In genomic region chr1:182368369-182368768, GRCh38 we compare ENCODE assay signal across 22 cellular contexts. TPM values are rescaled to one million over a fixed set of nuclear protein-coding genes. Genes with fewer than 3 reads are reported as not detected.
DNase-seq lines count a peak whose midpoint lies in the region; ATAC-seq, FAIRE-seq and TF ChIP-seq lines count a peak whose summit lies in the region.
"Had no signal": no experiment of that assay in that cellular context is flagged by ENCODE, and none has a peak within 500 bp of the region (broad histone marks: within the 10 kb centered on the region; RNA-seq: fewer than 3 reads in every experiment).

No MANE protein-coding gene starts in this region.

- no TSS peak for BruUV-seq in GM12878 (replicated peaks; lab: Mats Ljungman, UMichigan)

- H4K20me1 ChIP-seq in GM12878 (ENCODE audit: control insufficient read depth, insufficient read depth) (no peaks in the 10 kb centered on the region), Karpas-422 (ENCODE audit: insufficient read depth, low read depth, low read length) (no peaks in the 10 kb centered on the region)

- no peaks in the 10 kb centered on the region for H3K9me2 ChIP-seq in Karpas-422 (replicated peaks; ENCODE audit: insufficient read depth, low read length)

- H3K4me1 ChIP-seq in HEK293 (ENCODE audit: control insufficient read depth, insufficient read depth, low read length) (no peaks in the 10 kb centered on the region), GM12878 (ENCODE audit: control insufficient read depth, insufficient read depth, low read length) (no peaks in the 10 kb centered on the region), Karpas-422 (ENCODE audit: low read length) (no peaks in the 10 kb centered on the region)

- TF ChIP-seq EP300 in GM12878 (IDR thresholded peaks at IDR 0.05; ENCODE audit: borderline replicate concordance in 1 of 2, control insufficient read depth in 1 of 2, low read depth in 2 of 2, low read length in 2 of 2): no peak

- H3K9me3 ChIP-seq in HEK293 (ENCODE audit: control insufficient read depth, insufficient read depth, low read depth, low read length) (no peaks in the 10 kb centered on the region), GM12878 (replicated peaks; ENCODE audit: control insufficient read depth, insufficient read depth, low read length) (no peaks in the 10 kb centered on the region), Karpas-422 (ENCODE audit: low read length) (no peaks in the 10 kb centered on the region)

- TF ChIP-seq RAD21 in GM12878 (IDR thresholded peaks at IDR 0.05; ENCODE audit: insufficient read depth, low read depth, low read length): no peak

- H3K27me3 ChIP-seq in GM12878 (replicated peaks in 1 of 2; ENCODE audit: control insufficient read depth in 2 of 2, insufficient read depth in 2 of 2, low read length in 1 of 2) (peaks cover 0 to 2% of the 10 kb centered on the region in 2 experiments; a peak in 2 of 4 replicates), Karpas-422 (ENCODE audit: low read length) (0 out of 2 replicates have a peak, but pooled peaks cover 2% of the 10 kb centered on the region)

- H3K9me3 Mint-ChIP-seq in stimulated activated naive B cell treated with anti-CD40 and anti-IgM and Interleukin-4, amounts not matched to agents 10 μg/mL and 1 μg/mL and 100 μg/mL, for 72 hours: no peaks in the 10 kb centered on the region

- H3K4me3 Mint-ChIP-seq in stimulated activated naive B cell treated with anti-CD40 and anti-IgM and Interleukin-4, amounts not matched to agents 10 μg/mL and 1 μg/mL and 100 μg/mL, for 72 hours: no peak overlapping the region

- H3K27ac Mint-ChIP-seq in stimulated activated naive B cell treated with anti-CD40 and anti-IgM and Interleukin-4, amounts not matched to agents 10 μg/mL and 1 μg/mL and 100 μg/mL, for 72 hours: peak overlapping the region; percentile 10

- H3K4me2 ChIP-seq in GM12878 (ENCODE audit: control insufficient read depth, insufficient read depth) (peak overlapping the region; percentile 44; the same call in 1 of the 2 replicates), Karpas-422 (ENCODE audit: low read depth, low read length, poor library complexity, severe bottlenecking) (no peak overlapping the region)
- H3K4me2 ChIP-seq: KMS-11 had no signal

- H3K27me3 Mint-ChIP-seq in stimulated activated naive B cell treated with anti-CD40 and anti-IgM and Interleukin-4, amounts not matched to agents 10 μg/mL and 1 μg/mL and 100 μg/mL, for 72 hours: peaks cover 0 to 13% of the 10 kb centered on the region in 2 donors

- 2% methylated on average over 4 of the region's 4 CpGs for WGBS in GM12878 (ENCODE audit: insufficient coverage, insufficient replicate concordance, low lambda C conversion rate, missing lambda C conversion rate)

- H3K79me2 ChIP-seq in GM12878 (ENCODE audit: control insufficient read depth, insufficient read depth, low read length) (no peaks in the 10 kb centered on the region), Karpas-422 (ENCODE audit: low read length) (no peaks in the 10 kb centered on the region)

- TF ChIP-seq CTCF in HEK293 (tag by site-specific recombination; IDR thresholded peaks at IDR 0.05): no peak
- no peak for TF ChIP-seq CTCF in GM12878 (IDR thresholded peaks at IDR 0.05 in 2 of 3, conservative IDR thresholded peaks at IDR 0.05 in 1 of 3; ENCODE audit: control insufficient read depth in 2 of 3, extremely low read depth in 1 of 3, insufficient read depth in 1 of 3, low read depth in 3 of 3, low read length in 3 of 3)

- H2AFZ ChIP-seq in GM12878 (ENCODE audit: control insufficient read depth, low read depth, low read length) (no peak overlapping the region), Karpas-422 (ENCODE audit: low read length) (no peak overlapping the region)

- intact Hi-C loops in GM12878 (cut with micrococcal nuclease; ENCODE audit: unreplicated experiment): no loop called here

- DNase-seq in GM18507 (ENCODE audit: extremely low spot score, insufficient read length, low read depth): no peak
- DNase-seq in GM12878 (ENCODE audit: low read depth, low spot score): no peak
- no peak for DNase-seq in stimulated activated naive B cell treated with anti-CD40 and anti-IgM and Interleukin-4, amounts not matched to agents 10 μg/mL and 1 μg/mL and 100 μg/mL, for 72 hours
- DNase-seq in Karpas-422: no peak
- no peak for DNase-seq in central memory CD4-positive, alpha-beta T cell
- no peak for DNase-seq in erythroblast (lab: John Stamatoyannopoulos, UW)
- DNase-seq: ACHN, C1 segment of cervical spinal cord, NCI-H1092, NCI-H146, NCI-H2029 treated with DMSO at 0.1 percent for 48 hours, NCI-H2171, NCI-H69 had no signal

- SMC1A ChIA-PET in GM12878 (lab: Charles Lee; ENCODE audit: uncharacterized antibody, unreplicated experiment): interaction anchor here (1.1 to 1.3 kb wide), 2 partner anchors 9 to 14 kb away, joined by 3 read pairs; no protein-coding TSS in a partner anchor

- no peaks in the 10 kb centered on the region for H3K4me1 Mint-ChIP-seq in stimulated activated naive B cell treated with anti-CD40 and anti-IgM and Interleukin-4, amounts not matched to agents 10 μg/mL and 1 μg/mL and 100 μg/mL, for 72 hours

- peak; percentile 34 for ATAC-seq in GM12878
- ATAC-seq in stimulated activated naive B cell treated with anti-CD40 and anti-IgM and Interleukin-4, amounts not matched to agents 10 μg/mL and 1 μg/mL and 100 μg/mL, for 72 hours (replicated peaks): no peak

- H3K36me3 ChIP-seq in HEK293 (ENCODE audit: control insufficient read depth in 2 of 2, insufficient read depth in 1 of 2, low read length in 2 of 2): no peaks in the 10 kb centered on the region
- no peaks in the 10 kb centered on the region for H3K36me3 ChIP-seq in GM12878 (ENCODE audit: control insufficient read depth in 2 of 2, insufficient read depth in 2 of 2, low read length in 1 of 2)
- H3K36me3 ChIP-seq in Karpas-422 (ENCODE audit: insufficient read depth, low read length): no peaks in the 10 kb centered on the region

- TF ChIP-seq POLR2A in GM12878 (IDR thresholded peaks at IDR 0.05; ENCODE audit: low read depth, low read length) (no peak), erythroblast (IDR thresholded peaks at IDR 0.05; ENCODE audit: low read length) (no peak)

- POLR2A ChIA-PET in HEK293 (lab: Yijun Ruan, JAX): no interaction called here
- POLR2A ChIA-PET in GM12878 (lab: Charles Lee): no interaction called here

- no peak overlapping the region for H3K9ac ChIP-seq in GM12878 (ENCODE audit: control insufficient read depth, insufficient read depth, low read length)
- H3K9ac ChIP-seq in Karpas-422 (ENCODE audit: low read length): no peak overlapping the region
- H3K9ac ChIP-seq: KMS-11 had no signal

- FAIRE-seq in GM18507 (lab: Jason Lieb, UNC) (peak; percentile 5), GM12878 (lab: Jason Lieb, UNC) (no peak)
- FAIRE-seq: D721Med, RCC 7860 had no signal

- H3K36me3 Mint-ChIP-seq in stimulated activated naive B cell treated with anti-CD40 and anti-IgM and Interleukin-4, amounts not matched to agents 10 μg/mL and 1 μg/mL and 100 μg/mL, for 72 hours: no peaks in the 10 kb centered on the region

- CTCF ChIA-PET in HEK293 (lab: Yijun Ruan, JAX): interaction anchor here (0.6 kb wide), 1 partner anchor 1210 kb away, joined by 4 read pairs; no protein-coding TSS in a partner anchor
- CTCF ChIA-PET in GM12878 (lab: Yijun Ruan, JAX): interaction anchor here (0.9 kb wide), 1 partner anchor 286 kb away, joined by 3 read pairs; no protein-coding TSS in a partner anchor

- H3K27ac ChIP-seq in HEK293 (ENCODE audit: extremely low read depth, low read depth, low read length) (no peak overlapping the region), GM12878 (ENCODE audit: control insufficient read depth, insufficient read depth) (no peak overlapping the region), Karpas-422 (ENCODE audit: low read length) (no peak overlapping the region)
- H3K27ac ChIP-seq: KMS-11 had no signal

- in situ Hi-C loops in GM12878 (cut with MboI): no loop called here

- RAD21 ChIA-PET in GM12878 (lab: Charles Lee; ENCODE audit: unreplicated experiment): interaction anchor here (1.3 kb wide), 1 partner anchor 27 kb away, joined by 3 read pairs; no protein-coding TSS in a partner anchor

- no peak overlapping the region for H3K4me3 ChIP-seq in HEK293 (ENCODE audit: low read depth, low read length)
- H3K4me3 ChIP-seq in GM12878: no peak overlapping the region
- no peak overlapping the region for H3K4me3 ChIP-seq in Karpas-422 (ENCODE audit: low read length)

RNA-seq across cellular contexts. Expression of gene GLUL, which starts 23.2 kb away (rescaled TPM):
- 44.9 and 45.1 TPM in 2 replicates for total RNA-seq in GM12878 (2013; cell fraction: nucleolus; rRNA removed)
- 174 and 183 TPM in 2 replicates for total RNA-seq in GM12878 (2014; rRNA removed)
- 141 TPM in 2 replicates for total RNA-seq in GM12878 (2014; rRNA removed; fragmentation: Illumina TruSeq; extraction: Trizol)
- 172 and 191 TPM in 2 replicates for total RNA-seq in GM12878 (2021)
- polyA plus RNA-seq in GM12878 (2011; ENCODE audit: low read depth): 42.0 TPM
- 1.0 and 2.3 TPM in 2 replicates for polyA plus RNA-seq in GM12878 (2011; rRNA removed)
- 1.6 and 2.8 TPM in 2 replicates for polyA plus RNA-seq in GM12878 (2011; cell fraction: cytosol; rRNA removed)
- polyA plus RNA-seq in GM12878 (2011; cell fraction: nucleus; rRNA removed): 2.7 and 3.3 TPM in 2 replicates
- polyA plus RNA-seq in GM12878 (2012): 79.1 and 86.0 TPM in 2 replicates
- polyA plus RNA-seq in GM12878 (2014; fragmentation: Illumina TruSeq; extraction: Trizol): 192 and 194 TPM in 2 replicates
- 100 to 1,000 TPM; 166 to 392 TPM for polyA plus RNA-seq in GM12878 (2014; fragmentation: Nextera tagmentation; extraction: Ambion mirVana)
- polyA plus RNA-seq in GM12878 (2014; rRNA removed): 155 and 160 TPM in 2 replicates
- 100 to 1,000 TPM; 162 TPM for polyA plus RNA-seq in GM12878 (2016; fragmentation: Nextera tagmentation; extraction: Ambion mirVana)
- polyA minus RNA-seq in GM12878 (2011; rRNA and poly(A)+ RNA removed): 1.2 and 4.8 TPM in 2 replicates
- polyA minus RNA-seq in GM12878 (2011; cell fraction: cytosol; rRNA and poly(A)+ RNA removed): 1.8 and 2.4 TPM in 2 replicates
- 0.73 and 0.96 TPM in 2 replicates for polyA minus RNA-seq in GM12878 (2011; cell fraction: nucleus; rRNA and poly(A)+ RNA removed)
- not detected in 2 replicates for total RNA-seq in Karpas-422 (2014; rRNA removed; shearing (Covaris generic); ENCODE audit: low replicate concordance)
- total RNA-seq: OCI-LY7 had no signal

RNA-seq across cellular contexts. Expression of gene TEDDM1, which starts 32.1 kb away (rescaled TPM):
- total RNA-seq in GM12878 (2013; cell fraction: nucleolus; rRNA removed): not detected in 2 replicates
- total RNA-seq in GM12878 (2014; rRNA removed) (0.11 TPM in 1 of 2 replicates, not detected in the other), GM12878 (2014; rRNA removed; fragmentation: Illumina TruSeq; extraction: Trizol) (not detected in 2 replicates), GM12878 (2021) (not detected in 2 replicates)
- polyA plus RNA-seq in GM12878 (2011; ENCODE audit: low read depth): not detected
- polyA plus RNA-seq in GM12878 (2011; rRNA removed) (not detected in 2 replicates), GM12878 (2014; fragmentation: Illumina TruSeq; extraction: Trizol) (not detected in 2 replicates), GM12878 (2014; fragmentation: Nextera tagmentation; extraction: Ambion mirVana) (not detected), GM12878 (2014; rRNA removed) (not detected in 2 replicates), GM12878 (2016; fragmentation: Nextera tagmentation; extraction: Ambion mirVana) (under 1 TPM in 1 of 2 experiments, not detected in 1; 0.11 TPM)
- polyA plus RNA-seq in GM12878 (2011; cell fraction: cytosol; rRNA removed): not detected in 2 replicates
- polyA plus RNA-seq in GM12878 (2011; cell fraction: nucleus; rRNA removed): not detected in 2 replicates
- 0.05 and 0.10 TPM in 2 replicates for polyA plus RNA-seq in GM12878 (2012)
- not detected in 2 replicates for polyA minus RNA-seq in GM12878 (2011; rRNA and poly(A)+ RNA removed)
- not detected in 2 replicates for polyA minus RNA-seq in GM12878 (2011; cell fraction: cytosol; rRNA and poly(A)+ RNA removed)
- not detected in 2 replicates for polyA minus RNA-seq in GM12878 (2011; cell fraction: nucleus; rRNA and poly(A)+ RNA removed)
- total RNA-seq in Karpas-422 (2014; rRNA removed; shearing (Covaris generic); ENCODE audit: low replicate concordance): not detected in 2 replicates
- total RNA-seq: H4, HT-29, M059J, OCI-LY7, Right ventricle myocardium inferior had no signal

Comparison
In these comparisons a context has a peak if more than half of its experiments do, and no peak if none do; other contexts are left out.
1. RNA of gene GLUL, which starts 23.2 kb away (total RNA-seq): 44.9 to 191 TPM in GM12878; not detected in Karpas-422; every median in the first group is over 10 times any median in the second.